Comparison of ENCODE assay signal across 9 cellular contexts in the genomic region with DNA sequence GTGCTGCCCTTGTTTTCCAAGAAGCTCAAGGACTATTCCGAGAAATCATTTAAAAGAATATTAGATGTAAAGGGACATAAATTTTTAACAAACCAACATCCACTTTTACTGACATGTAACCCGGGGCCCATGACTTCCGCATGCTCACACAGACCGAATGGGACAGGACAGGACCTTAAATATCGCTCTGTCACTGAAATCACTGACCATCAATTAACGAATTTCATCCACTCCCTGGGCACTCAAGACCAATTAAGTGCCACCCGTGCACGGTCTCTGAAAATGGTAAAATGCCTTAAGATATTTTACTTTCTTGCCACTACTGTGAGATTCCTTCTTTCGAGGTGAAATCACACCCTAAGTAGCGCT. TPM values are rescaled to one million over a fixed set of nuclear protein-coding genes. Genes with fewer than 3 reads are reported as not detected.
DNase-seq lines count a peak whose midpoint lies in the region; ATAC-seq, FAIRE-seq and TF ChIP-seq lines count a peak whose summit lies in the region.
"Had no signal": no experiment of that assay in that cellular context is flagged by ENCODE, and none has a peak within 500 bp of the region (broad histone marks: within the 10 kb centered on the region; RNA-seq: fewer than 3 reads in every experiment).

No MANE protein-coding gene starts in this region.

- H3K4me1 Mint-ChIP-seq in activated B cell treated with CpG ODN at 0.5 μM for 24 hours = peaks cover 11% of the 10 kb centered on the region

- CTCF ChIA-PET in activated B cell treated with CpG ODN at 0.5 μM for 24 hours (lab: Charles Lee) = no interaction called here

- no peaks in the 10 kb centered on the region for H3K27me3 ChIP-seq in right atrium auricular region
- no peaks in the 10 kb centered on the region for H3K27me3 ChIP-seq in small intestine (ENCODE audit: control insufficient read depth in 2 of 2, insufficient read depth in 2 of 2, low read length in 2 of 2)

- H3K9me3 ChIP-seq in right atrium auricular region = no peaks in the 10 kb centered on the region
- no peaks in the 10 kb centered on the region for H3K9me3 ChIP-seq in small intestine (ENCODE audit: control insufficient read depth, low read depth)

- DNase-seq in DMS53 (lab: John Stamatoyannopoulos, UW) = peak; percentile 50
- no peak for DNase-seq in DMS53 treated with DMSO at 0.1 percent for 48 hours (lab: John Stamatoyannopoulos, UW; ENCODE audit: unreplicated experiment)
- DNase-seq in activated B cell treated with CpG ODN at 0.5 μM for 24 hours = no peak
- no peak for DNase-seq in right atrium auricular region (ENCODE audit: low spot score)
- peak; percentile 23 for DNase-seq in small intestine
- no peak for DNase-seq in GM13977 (ENCODE audit: low spot score)
- DNase-seq in cerebellar nuclear complex (lab: John Stamatoyannopoulos, UW) = no peak

- no peaks in the 10 kb centered on the region for H3K36me3 Mint-ChIP-seq in activated B cell treated with CpG ODN at 0.5 μM for 24 hours (ENCODE audit: low read depth)

- ATAC-seq in HG02938 (IDR thresholded peaks at IDR 0.05; ENCODE audit: unreplicated experiment) (peak; percentile 55), activated B cell treated with CpG ODN at 0.5 μM for 24 hours (ENCODE audit: low read depth) (peak; percentile 8)

- no peak for FAIRE-seq in small intestine (lab: Jason Lieb, UNC)

- 3 to 16% (median 7%) methylated on average over 10 of the region's 10 CpGs for WGBS in small intestine, 3 donors

- peak overlapping the region; percentile 65 to 72 for H3K4me3 ChIP-seq in right atrium auricular region
- H3K4me3 ChIP-seq in small intestine (ENCODE audit: low read depth in 1 of 2, low read length in 2 of 2) = peak overlapping the region; percentile 62 to 83

- H3K36me3 ChIP-seq in right atrium auricular region (no peaks in the 10 kb centered on the region), small intestine (ENCODE audit: control insufficient read depth in 2 of 2, insufficient read depth in 2 of 2, low read length in 2 of 2) (no peaks in the 10 kb centered on the region)

- POLR2A ChIA-PET in activated B cell treated with CpG ODN at 0.5 μM for 24 hours (lab: Charles Lee) = no interaction called here

- H3K27me3 Mint-ChIP-seq in activated B cell treated with CpG ODN at 0.5 μM for 24 hours = no peaks in the 10 kb centered on the region

- peaks cover 0 to 9% of the 10 kb centered on the region in 2 donors for H3K4me1 ChIP-seq in right atrium auricular region
- H3K4me1 ChIP-seq in small intestine (ENCODE audit: control insufficient read depth in 2 of 2, insufficient read depth in 1 of 2, low read depth in 1 of 2, low read length in 1 of 2) = no peaks in the 10 kb centered on the region

- intact Hi-C loops in activated B cell treated with CpG ODN at 0.5 μM for 24 hours (cut with micrococcal nuclease) = loop anchor here (2.0 kb wide), 1 partner anchor 303 kb away; a partner anchor contains a TSS

- TF ChIP-seq CTCF in activated B cell treated with CpG ODN at 0.5 μM for 24 hours (IDR thresholded peaks at IDR 0.05) (no peak), right atrium auricular region (IDR thresholded peaks at IDR 0.05) (no peak), GM13977 (IDR thresholded peaks at IDR 0.05; ENCODE audit: extremely low read depth, insufficient read depth, missing control alignments) (no peak)

- in situ Hi-C loops in GM13977 (cut with MboI; ENCODE audit: low pct_unique_long_range_greater_than_20kb, low sequenced_read_pairs, unreplicated experiment) = no loop called here

- H3K27ac Mint-ChIP-seq in activated B cell treated with CpG ODN at 0.5 μM for 24 hours = peak overlapping the region; percentile 73

- H3K27ac ChIP-seq in right atrium auricular region (peak overlapping the region; percentile 91), small intestine (ENCODE audit: low read depth in 1 of 2, low read length in 1 of 2) (peak overlapping the region; percentile 83 to 90)
- H3K27ac ChIP-seq: 22Rv1 had no signal

- H3K9me3 Mint-ChIP-seq in activated B cell treated with CpG ODN at 0.5 μM for 24 hours = no peaks in the 10 kb centered on the region

- peak overlapping the region; percentile 92 for H3K4me3 Mint-ChIP-seq in activated B cell treated with CpG ODN at 0.5 μM for 24 hours

RNA-seq across cellular contexts. Expression of a gene that starts 0.5 kb away (rescaled TPM):
- 2.6 and 3.5 TPM in 2 replicates for total RNA-seq in activated B cell treated with CpG ODN at 0.5 μM for 24 hours
- 10 to 100 TPM in 1 of 2 donors, 1 to 10 TPM in 1; 6.2 to 11.5 TPM for total RNA-seq in right atrium auricular region
- polyA plus RNA-seq in small intestine = 10 to 100 TPM; 10.6 to 14.9 (median 13.9) TPM

Comparison
In these comparisons a context has a peak if more than half of its experiments do, and no peak if none do; other contexts are left out.
1. DNase-seq: peak in DMS53 (single experiment) and small intestine (single experiment); none in DMS53 treated with DMSO at 0.1 percent for 48 hours (single experiment), activated B cell treated with CpG ODN at 0.5 μM for 24 hours (single experiment), right atrium auricular region (single experiment), GM13977 (single experiment) and cerebellar nuclear complex (0 of 2).